In the genomic region with DNA sequence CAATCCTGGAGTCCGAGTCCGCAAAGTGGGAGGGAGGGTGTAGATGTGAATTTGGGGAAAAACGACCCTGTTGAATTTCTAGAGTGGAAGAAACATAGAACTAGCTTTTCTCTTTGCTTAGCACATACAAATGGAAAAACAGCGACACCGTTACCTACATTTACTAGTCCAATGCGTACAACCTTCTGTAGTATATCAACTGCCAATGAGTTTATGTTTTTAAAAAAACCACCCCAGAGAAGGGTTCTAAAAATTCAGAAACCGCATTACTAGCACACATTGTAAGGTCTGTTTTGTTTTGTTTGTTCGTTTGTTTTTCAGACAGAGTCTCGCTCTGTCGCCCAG, we compare ENCODE assay signal across 9 cellular contexts. TPM values are rescaled to one million over a fixed set of nuclear protein-coding genes. Genes with fewer than 3 reads are reported as not detected.
DNase-seq lines count a peak whose midpoint lies in the region; ATAC-seq, FAIRE-seq and TF ChIP-seq lines count a peak whose summit lies in the region.
"Had no signal": no experiment of that assay in that cellular context is flagged by ENCODE, and none has a peak within 500 bp of the region (broad histone marks: within the 10 kb centered on the region; RNA-seq: fewer than 3 reads in every experiment).

No MANE protein-coding gene starts in this region.

- no peak for TF ChIP-seq CTCF in Caco-2 (IDR thresholded peaks at IDR 0.05; ENCODE audit: insufficient read depth in 1 of 2, low read depth in 1 of 2, low read length in 1 of 2, severe bottlenecking in 1 of 2, unreplicated experiment in 1 of 2)
- no peak for TF ChIP-seq CTCF in Peyer's patch (IDR thresholded peaks at IDR 0.05)
- TF ChIP-seq CTCF in gastroesophageal sphincter (IDR thresholded peaks at IDR 0.05) = peak in 1 of 4 experiments; percentile 6
- TF ChIP-seq CTCF in GM20000 (IDR thresholded peaks at IDR 0.05; ENCODE audit: extremely low read depth, missing control alignments) = no peak

- 19 to 20% methylated on average over 9 to 10 of the region's 10 CpGs for WGBS in gastroesophageal sphincter (ENCODE audit: low coverage in 1 of 2), 2 donors
- 9 to 15% (median 14%) methylated on average over 10 of the region's 10 CpGs for WGBS in small intestine, 3 donors

- no peak for FAIRE-seq in small intestine (lab: Jason Lieb, UNC)

- H3K9me3 ChIP-seq in Caco-2 = no peaks in the 10 kb centered on the region
- no peaks in the 10 kb centered on the region for H3K9me3 ChIP-seq in Peyer's patch
- H3K9me3 ChIP-seq in gastroesophageal sphincter = no peaks in the 10 kb centered on the region
- no peaks in the 10 kb centered on the region for H3K9me3 ChIP-seq in small intestine (ENCODE audit: control insufficient read depth, low read depth)

- intact Hi-C loops in Caco-2 (cut with micrococcal nuclease; ENCODE audit: unreplicated experiment) = loop anchor here (2.0 kb wide), 1 partner anchor 59 kb away; a partner anchor contains a TSS

- no peak for TF ChIP-seq POLR2A in Peyer's patch (IDR thresholded peaks at IDR 0.05)
- no peak for TF ChIP-seq POLR2A in gastroesophageal sphincter (IDR thresholded peaks at IDR 0.05)

- H3K27ac Mint-ChIP-seq in Caco-2 (ENCODE audit: unreplicated experiment) = peak overlapping the region; percentile 98

- H3K4me3 Mint-ChIP-seq in Caco-2 (ENCODE audit: unreplicated experiment) = peak overlapping the region; percentile 98

- peak overlapping the region; percentile 75 to 98 (median 92) for H3K27ac ChIP-seq in Peyer's patch
- peak overlapping the region in 3 of 4 donors; percentile 93 to 98 (median 95) for H3K27ac ChIP-seq in gastroesophageal sphincter
- H3K27ac ChIP-seq in small intestine (ENCODE audit: low read depth in 1 of 2, low read length in 1 of 2) = peak overlapping the region in 1 of 2 donors; percentile 60

- no peaks in the 10 kb centered on the region for H3K4me1 Mint-ChIP-seq in Caco-2 (ENCODE audit: low read depth, unreplicated experiment)

- ATAC-seq in GM21825 (IDR thresholded peaks at IDR 0.05; ENCODE audit: unreplicated experiment) = peak; percentile 19
- ATAC-seq in gastroesophageal sphincter = no peak

- DNase-seq in Caco-2 (no peak), Peyer's patch (no peak), small intestine (no peak), HK-2 (ENCODE audit: unreplicated experiment) (no peak), NOMO-1 treated with dmso at 0.1 percent for 144 hours (lab: John Stamatoyannopoulos, UW; ENCODE audit: unreplicated experiment) (no peak), GM20000 (ENCODE audit: low spot score) (no peak)

- H3K9me3 Mint-ChIP-seq in Caco-2 (ENCODE audit: unreplicated experiment) = no peaks in the 10 kb centered on the region

- H3K36me3 ChIP-seq in Caco-2 (ENCODE audit: control insufficient read depth, insufficient read depth, low read length) (no peaks in the 10 kb centered on the region), Peyer's patch (peaks cover 0 to 5% (median 0%) of the 10 kb centered on the region in 3 donors), gastroesophageal sphincter (no peaks in the 10 kb centered on the region), small intestine (ENCODE audit: control insufficient read depth in 2 of 2, insufficient read depth in 2 of 2, low read length in 2 of 2) (no peaks in the 10 kb centered on the region)

- H3K36me3 Mint-ChIP-seq in Caco-2 (ENCODE audit: insufficient read depth, unreplicated experiment) = peaks cover 16% of the 10 kb centered on the region

- no TSS peak for BruUV-seq in Caco-2 (replicated peaks; lab: Mats Ljungman, UMichigan)

- H3K4me1 ChIP-seq in Caco-2 (peaks cover 7% of the 10 kb centered on the region; the same call in 1 of the 2 replicates), Peyer's patch (peaks cover 0 to 10% (median 0%) of the 10 kb centered on the region in 4 donors), gastroesophageal sphincter (peaks cover 0 to 28% (median 6%) of the 10 kb centered on the region in 3 donors), small intestine (ENCODE audit: control insufficient read depth in 2 of 2, insufficient read depth in 1 of 2, low read depth in 1 of 2, low read length in 1 of 2) (no peaks in the 10 kb centered on the region)

- peaks cover 7% of the 10 kb centered on the region for H3K27me3 Mint-ChIP-seq in Caco-2 (ENCODE audit: insufficient read depth, unreplicated experiment)

- H3K4me3 ChIP-seq in Caco-2 (ENCODE audit: low read depth, low read length) (peak overlapping the region; percentile 72), Peyer's patch (peak overlapping the region; percentile 54 to 99 (median 88)), gastroesophageal sphincter (peak overlapping the region; percentile 76 to 84), small intestine (ENCODE audit: low read depth in 1 of 2, low read length in 2 of 2) (peak overlapping the region; percentile 95 to 98)

- no peak for TF ChIP-seq EP300 in gastroesophageal sphincter (IDR thresholded peaks at IDR 0.05)

- CTCF ChIA-PET in Caco-2 (lab: Charles Lee) = no interaction called here

- POLR2A ChIA-PET in Caco-2 (lab: Charles Lee) = no interaction called here

- H3K27me3 ChIP-seq in Caco-2 (replicated peaks; ENCODE audit: control insufficient read depth, insufficient read depth, low read length) (no peaks in the 10 kb centered on the region), Peyer's patch (no peaks in the 10 kb centered on the region), gastroesophageal sphincter (no peaks in the 10 kb centered on the region), small intestine (ENCODE audit: control insufficient read depth in 2 of 2, insufficient read depth in 2 of 2, low read length in 2 of 2) (no peaks in the 10 kb centered on the region)

RNA-seq across cellular contexts. Expression of a gene that starts 0.3 kb away (rescaled TPM):
- 77.5 and 77.7 TPM in 2 replicates for total RNA-seq in Caco-2 (2022)
- 10 to 100 TPM; 46.1 to 81.7 (median 61.7) TPM for total RNA-seq in Peyer's patch
- total RNA-seq in gastroesophageal sphincter = 10 to 100 TPM; 23.5 to 41.6 (median 33.1) TPM
- polyA plus RNA-seq in small intestine = 10 to 100 TPM; 20.0 to 20.6 (median 20.3) TPM

RNA-seq across cellular contexts. Expression of a gene that starts 45.6 kb away (rescaled TPM):
- total RNA-seq in Caco-2 (2022) = not detected in 2 replicates
- not detected for total RNA-seq in Peyer's patch
- total RNA-seq in gastroesophageal sphincter = under 1 TPM in 1 of 4 donors, not detected in 3; 0.12 TPM
- not detected for polyA plus RNA-seq in small intestine
- total RNA-seq: RPMI7951 had no signal

RNA-seq across cellular contexts. Expression of a gene that starts 59.2 kb away (rescaled TPM):
- 120 and 122 TPM in 2 replicates for total RNA-seq in Caco-2 (2022)
- total RNA-seq in Peyer's patch = 10 to 100 TPM; 24.8 to 68.5 (median 25.3) TPM
- total RNA-seq in gastroesophageal sphincter = 10 to 100 TPM; 20.3 to 28.4 (median 24.8) TPM
- polyA plus RNA-seq in small intestine = 10 to 100 TPM; 29.2 to 54.2 (median 43.8) TPM
